ENCODE assay signal across 1 cellular context in genomic region chr16:24728011-24728410, GRCh38.
TF ChIP-seq lines count a peak whose summit lies in the region.

No MANE protein-coding gene starts in this region.

TF ChIP-seq in HepG2, 621 proteins besides CTCF, POLR2A, EP300 and RAD21 (continued from another document):
- TF ChIP-seq, protein P1, sequence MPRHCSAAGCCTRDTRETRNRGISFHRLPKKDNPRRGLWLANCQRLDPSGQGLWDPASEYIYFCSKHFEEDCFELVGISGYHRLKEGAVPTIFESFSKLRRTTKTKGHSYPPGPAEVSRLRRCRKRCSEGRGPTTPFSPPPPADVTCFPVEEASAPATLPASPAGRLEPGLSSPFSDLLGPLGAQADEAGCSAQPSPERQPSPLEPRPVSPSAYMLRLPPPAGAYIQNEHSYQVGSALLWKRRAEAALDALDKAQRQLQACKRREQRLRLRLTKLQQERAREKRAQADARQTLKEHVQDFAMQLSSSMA (CRISPR knock-in tag; IDR thresholded peaks at IDR 0.05), result no peak
- no peak for TF ChIP-seq POGK (CRISPR knock-in tag; conservative IDR thresholded peaks at IDR 0.05)
- TF ChIP-seq ZMAT5 (CRISPR knock-in tag; IDR thresholded peaks at IDR 0.05; ENCODE audit: borderline replicate concordance, low read depth), result no peak
- no peak for TF ChIP-seq CREM (IDR thresholded peaks at IDR 0.05)
- no peak for TF ChIP-seq CREM (CRISPR knock-in tag; IDR thresholded peaks at IDR 0.05)
- TF ChIP-seq, protein P2, sequence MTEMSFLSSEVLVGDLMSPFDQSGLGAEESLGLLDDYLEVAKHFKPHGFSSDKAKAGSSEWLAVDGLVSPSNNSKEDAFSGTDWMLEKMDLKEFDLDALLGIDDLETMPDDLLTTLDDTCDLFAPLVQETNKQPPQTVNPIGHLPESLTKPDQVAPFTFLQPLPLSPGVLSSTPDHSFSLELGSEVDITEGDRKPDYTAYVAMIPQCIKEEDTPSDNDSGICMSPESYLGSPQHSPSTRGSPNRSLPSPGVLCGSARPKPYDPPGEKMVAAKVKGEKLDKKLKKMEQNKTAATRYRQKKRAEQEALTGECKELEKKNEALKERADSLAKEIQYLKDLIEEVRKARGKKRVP (CRISPR knock-in tag; IDR thresholded peaks at IDR 0.05), result no peak
- no peak for TF ChIP-seq ZNF747 (CRISPR knock-in tag; IDR thresholded peaks at IDR 0.05; ENCODE audit: borderline replicate concordance)
- TF ChIP-seq ZNF83 (CRISPR knock-in tag; IDR thresholded peaks at IDR 0.05; ENCODE audit: borderline replicate concordance), result no peak
- no peak for TF ChIP-seq NFYB (CRISPR knock-in tag; IDR thresholded peaks at IDR 0.05)
- no peak for TF ChIP-seq ZNF296 (CRISPR knock-in tag; conservative IDR thresholded peaks at IDR 0.05)
- TF ChIP-seq, protein P3, sequence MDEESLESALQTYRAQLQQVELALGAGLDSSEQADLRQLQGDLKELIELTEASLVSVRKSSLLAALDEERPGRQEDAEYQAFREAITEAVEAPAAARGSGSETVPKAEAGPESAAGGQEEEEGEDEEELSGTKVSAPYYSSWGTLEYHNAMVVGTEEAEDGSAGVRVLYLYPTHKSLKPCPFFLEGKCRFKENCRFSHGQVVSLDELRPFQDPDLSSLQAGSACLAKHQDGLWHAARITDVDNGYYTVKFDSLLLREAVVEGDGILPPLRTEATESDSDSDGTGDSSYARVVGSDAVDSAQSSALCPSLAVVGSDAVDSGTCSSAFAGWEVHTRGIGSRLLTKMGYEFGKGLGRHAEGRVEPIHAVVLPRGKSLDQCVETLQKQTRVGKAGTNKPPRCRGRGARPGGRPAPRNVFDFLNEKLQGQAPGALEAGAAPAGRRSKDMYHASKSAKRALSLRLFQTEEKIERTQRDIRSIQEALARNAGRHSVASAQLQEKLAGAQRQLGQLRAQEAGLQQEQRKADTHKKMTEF (CRISPR knock-in tag; IDR thresholded peaks at IDR 0.05), result no peak
- TF ChIP-seq, protein P4, sequence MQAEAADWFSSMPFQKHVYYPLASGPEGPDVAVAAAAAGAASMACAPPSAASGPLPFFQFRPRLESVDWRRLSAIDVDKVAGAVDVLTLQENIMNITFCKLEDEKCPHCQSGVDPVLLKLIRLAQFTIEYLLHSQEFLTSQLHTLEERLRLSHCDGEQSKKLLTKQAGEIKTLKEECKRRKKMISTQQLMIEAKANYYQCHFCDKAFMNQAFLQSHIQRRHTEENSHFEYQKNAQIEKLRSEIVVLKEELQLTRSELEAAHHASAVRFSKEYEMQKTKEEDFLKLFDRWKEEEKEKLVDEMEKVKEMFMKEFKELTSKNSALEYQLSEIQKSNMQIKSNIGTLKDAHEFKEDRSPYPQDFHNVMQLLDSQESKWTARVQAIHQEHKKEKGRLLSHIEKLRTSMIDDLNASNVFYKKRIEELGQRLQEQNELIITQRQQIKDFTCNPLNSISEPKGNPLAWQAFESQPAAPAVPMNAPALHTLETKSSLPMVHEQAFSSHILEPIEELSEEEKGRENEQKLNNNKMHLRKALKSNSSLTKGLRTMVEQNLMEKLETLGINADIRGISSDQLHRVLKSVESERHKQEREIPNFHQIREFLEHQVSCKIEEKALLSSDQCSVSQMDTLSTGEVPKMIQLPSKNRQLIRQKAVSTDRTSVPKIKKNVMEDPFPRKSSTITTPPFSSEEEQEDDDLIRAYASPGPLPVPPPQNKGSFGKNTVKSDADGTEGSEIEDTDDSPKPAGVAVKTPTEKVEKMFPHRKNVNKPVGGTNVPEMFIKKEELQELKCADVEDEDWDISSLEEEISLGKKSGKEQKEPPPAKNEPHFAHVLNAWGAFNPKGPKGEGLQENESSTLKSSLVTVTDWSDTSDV (CRISPR knock-in tag; IDR thresholded peaks at IDR 0.05), result no peak
- TF ChIP-seq, protein P5, sequence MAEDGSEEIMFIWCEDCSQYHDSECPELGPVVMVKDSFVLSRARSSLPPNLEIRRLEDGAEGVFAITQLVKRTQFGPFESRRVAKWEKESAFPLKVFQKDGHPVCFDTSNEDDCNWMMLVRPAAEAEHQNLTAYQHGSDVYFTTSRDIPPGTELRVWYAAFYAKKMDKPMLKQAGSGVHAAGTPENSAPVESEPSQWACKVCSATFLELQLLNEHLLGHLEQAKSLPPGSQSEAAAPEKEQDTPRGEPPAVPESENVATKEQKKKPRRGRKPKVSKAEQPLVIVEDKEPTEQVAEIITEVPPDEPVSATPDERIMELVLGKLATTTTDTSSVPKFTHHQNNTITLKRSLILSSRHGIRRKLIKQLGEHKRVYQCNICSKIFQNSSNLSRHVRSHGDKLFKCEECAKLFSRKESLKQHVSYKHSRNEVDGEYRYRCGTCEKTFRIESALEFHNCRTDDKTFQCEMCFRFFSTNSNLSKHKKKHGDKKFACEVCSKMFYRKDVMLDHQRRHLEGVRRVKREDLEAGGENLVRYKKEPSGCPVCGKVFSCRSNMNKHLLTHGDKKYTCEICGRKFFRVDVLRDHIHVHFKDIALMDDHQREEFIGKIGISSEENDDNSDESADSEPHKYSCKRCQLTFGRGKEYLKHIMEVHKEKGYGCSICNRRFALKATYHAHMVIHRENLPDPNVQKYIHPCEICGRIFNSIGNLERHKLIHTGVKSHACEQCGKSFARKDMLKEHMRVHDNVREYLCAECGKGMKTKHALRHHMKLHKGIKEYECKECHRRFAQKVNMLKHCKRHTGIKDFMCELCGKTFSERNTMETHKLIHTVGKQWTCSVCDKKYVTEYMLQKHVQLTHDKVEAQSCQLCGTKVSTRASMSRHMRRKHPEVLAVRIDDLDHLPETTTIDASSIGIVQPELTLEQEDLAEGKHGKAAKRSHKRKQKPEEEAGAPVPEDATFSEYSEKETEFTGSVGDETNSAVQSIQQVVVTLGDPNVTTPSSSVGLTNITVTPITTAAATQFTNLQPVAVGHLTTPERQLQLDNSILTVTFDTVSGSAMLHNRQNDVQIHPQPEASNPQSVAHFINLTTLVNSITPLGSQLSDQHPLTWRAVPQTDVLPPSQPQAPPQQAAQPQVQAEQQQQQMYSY (CRISPR knock-in tag; IDR thresholded peaks at IDR 0.05), result no peak
